In the genomic region with DNA sequence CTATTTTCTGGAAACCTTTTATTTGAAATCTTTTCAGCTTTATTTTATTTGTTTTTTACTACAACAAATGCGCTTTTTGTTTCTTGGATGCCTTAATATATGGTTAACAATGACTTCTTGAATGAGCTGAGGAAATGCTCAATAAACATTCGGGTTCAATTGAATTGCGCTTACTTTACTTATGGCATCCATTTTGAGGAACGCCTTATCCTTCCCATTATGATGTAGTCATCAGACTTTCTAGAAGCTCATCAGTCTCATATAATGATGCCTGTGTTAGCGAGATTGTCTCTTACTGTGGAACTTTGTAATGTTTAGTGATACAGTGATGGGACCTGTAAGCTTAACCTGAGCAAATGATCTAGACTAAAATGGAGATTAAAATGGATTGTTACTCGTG, we compare ENCODE assay signal across 8 cellular contexts. TPM values are rescaled to one million over a fixed set of nuclear protein-coding genes. Genes with fewer than 3 reads are reported as not detected.
A peak's percentile ranks its signal among the peaks of the same experiment; 100 is the strongest.
DNase-seq lines count a peak whose midpoint lies in the region; ATAC-seq, FAIRE-seq and TF ChIP-seq lines count a peak whose summit lies in the region.

No MANE protein-coding gene starts in this region.

- H3K4me2 ChIP-seq in DND-41 (ENCODE audit: insufficient read depth, low read length) (peak overlapping the region; percentile 88), H1 (ENCODE audit: insufficient read depth in 1 of 2, low read depth in 2 of 2, low read length in 2 of 2) (peak overlapping the region; percentile 70 to 87)

- H3K79me2 ChIP-seq in DND-41 (ENCODE audit: insufficient read depth, low read length), result peaks cover 92% of the 10 kb centered on the region
- H3K79me2 ChIP-seq in H1 (ENCODE audit: control insufficient read depth in 1 of 2, insufficient read depth in 2 of 2, low read length in 2 of 2), result peaks cover 5 to 66% of the 10 kb centered on the region in 2 experiments; a peak in 3 of 4 replicates

- H3K23ac ChIP-seq in H1 (ENCODE audit: insufficient read length), result no peak overlapping the region

- H2AFZ ChIP-seq in DND-41 (ENCODE audit: low read depth, low read length) (0 out of 2 replicates have a peak overlapping the region, but pooled peaks have one; percentile 88), H1 (ENCODE audit: low read length) (no peak overlapping the region)

- peaks cover 12% of the 10 kb centered on the region for H3K36me3 ChIP-seq in DND-41 (ENCODE audit: insufficient read depth, low read length)
- peaks cover 15% of the 10 kb centered on the region for H3K36me3 ChIP-seq in NT2/D1 (ENCODE audit: insufficient read depth, insufficient read length, low read length)
- peaks cover 0 to 8% (median 3%) of the 10 kb centered on the region in 4 experiments; a peak in 3 of 8 replicates for H3K36me3 ChIP-seq in H1 (ENCODE audit: control insufficient read depth in 2 of 4, insufficient read depth in 4 of 4, low read length in 3 of 4)
- no peaks in the 10 kb centered on the region for H3K36me3 ChIP-seq in ovary

- H2BK5ac ChIP-seq in H1 (ENCODE audit: low read depth, low read length), result no peak overlapping the region

- H4K91ac ChIP-seq in H1 (replicated peaks; ENCODE audit: insufficient read length, low read length), result no peak overlapping the region

- TF ChIP-seq CTCF in DND-41 (IDR thresholded peaks at IDR 0.05; ENCODE audit: borderline replicate concordance, extremely low read depth, low read length, poor library complexity, severe bottlenecking), result no peak
- no peak for TF ChIP-seq CTCF in H1 (IDR thresholded peaks at IDR 0.05; ENCODE audit: control extremely low read depth in 1 of 3, insufficient read depth in 1 of 3, low read depth in 1 of 3, low read length in 3 of 3)
- TF ChIP-seq CTCF in ovary (IDR thresholded peaks at IDR 0.05), result no peak

- H3K9ac ChIP-seq in DND-41 (ENCODE audit: low read depth, low read length), result peak overlapping the region; percentile 71
- H3K9ac ChIP-seq in NT2/D1 (ENCODE audit: insufficient read length, low read depth), result no peak overlapping the region
- peak overlapping the region in 1 of 4 experiments; percentile 43; a peak in 1 of 7 replicates for H3K9ac ChIP-seq in H1 (replicated peaks in 1 of 4; ENCODE audit: extremely low read depth in 1 of 4, low read depth in 3 of 4, low read length in 3 of 4)

- CTCF ChIA-PET in H1 (lab: Charles Lee; ENCODE audit: partially characterized antibody), result interaction anchor here (0.7 kb wide), 2 partner anchors 102 to 327 kb away, joined by 3 read pairs; no protein-coding TSS in a partner anchor

- no peak overlapping the region for H4K8ac ChIP-seq in H1 (ENCODE audit: extremely low read depth, insufficient read depth, low read length)

- H4K20me1 ChIP-seq in DND-41 (ENCODE audit: insufficient read depth, low read length) (no peaks in the 10 kb centered on the region), H1 (replicated peaks in 1 of 2; ENCODE audit: control insufficient read depth in 1 of 2, insufficient read depth in 2 of 2, low read length in 2 of 2) (no peaks in the 10 kb centered on the region)

- H3K9me3 ChIP-seq in DND-41 (ENCODE audit: insufficient read depth, low read length, severe bottlenecking) (no peaks in the 10 kb centered on the region), NT2/D1 (ENCODE audit: insufficient read depth, low read length) (no peaks in the 10 kb centered on the region), H1 (ENCODE audit: insufficient read depth in 2 of 2, low read depth in 1 of 2, low read length in 1 of 2) (no peaks in the 10 kb centered on the region), ovary (no peaks in the 10 kb centered on the region)

- no peak overlapping the region for H2BK120ac ChIP-seq in H1 (replicated peaks; ENCODE audit: low read depth, low read length)

- peak overlapping the region; percentile 95 for H3K27ac ChIP-seq in DND-41 (ENCODE audit: low read length)
- H3K27ac ChIP-seq in H1 (ENCODE audit: low read depth, low read length), result no peak overlapping the region; the same call in 1 of the 2 replicates
- H3K27ac ChIP-seq in ovary, result no peak overlapping the region

- H3K14ac ChIP-seq in H1 (ENCODE audit: insufficient read length), result no peak overlapping the region

- intact Hi-C loops in ovary (cut with DNase I), result no loop called here

- TF ChIP-seq RAD21 in H1 (IDR thresholded peaks at IDR 0.05 in 1 of 2, conservative IDR thresholded peaks at IDR 0.05 in 1 of 2; ENCODE audit: low read depth in 2 of 2, low read length in 2 of 2), result no peak

- TF ChIP-seq POLR2A in H1 (IDR thresholded peaks at IDR 0.05; ENCODE audit: control extremely low read depth in 1 of 2, low read depth in 2 of 2, low read length in 2 of 2) (no peak), ovary (IDR thresholded peaks at IDR 0.05) (no peak)

- no peak overlapping the region for H3K18ac ChIP-seq in H1 (ENCODE audit: extremely low read depth, low read length)

- H3K79me1 ChIP-seq in H1 (ENCODE audit: low read depth, low read length), result no peaks in the 10 kb centered on the region

- no peak overlapping the region for H3K4ac ChIP-seq in H1 (replicated peaks; ENCODE audit: insufficient read length, low read depth, low read length)

- no peak overlapping the region for H2BK15ac ChIP-seq in H1 (ENCODE audit: low read length)

- no peak overlapping the region for H4K5ac ChIP-seq in H1 (ENCODE audit: insufficient read length, low read depth, low read length)

- DNase-seq in DND-41, result no peak
- DNase-seq in NT2/D1 (ENCODE audit: low read depth, low spot score), result no peak
- DNase-seq in H1 (ENCODE audit: low read depth in 1 of 2, low spot score in 2 of 2), result no peak
- DNase-seq in ovary, result no peak
- DNase-seq in 8988T, result no peak
- no peak for DNase-seq in GM19239 (ENCODE audit: insufficient read length, low spot score)
- DNase-seq in GF-D8 (lab: John Stamatoyannopoulos, UW), result no peak

- peaks cover 50% of the 10 kb centered on the region for H3K4me1 ChIP-seq in DND-41 (ENCODE audit: insufficient read depth, low read length)
- no peaks in the 10 kb centered on the region for H3K4me1 ChIP-seq in NT2/D1 (ENCODE audit: insufficient read depth, insufficient read length)
- peaks cover 0 to 4% (median 2%) of the 10 kb centered on the region in 4 experiments; a peak in 3 of 7 replicates for H3K4me1 ChIP-seq in H1 (replicated peaks in 1 of 4; ENCODE audit: control insufficient read depth in 3 of 4, insufficient read depth in 4 of 4, low read length in 3 of 4)
- peaks cover 9% of the 10 kb centered on the region for H3K4me1 ChIP-seq in ovary (ENCODE audit: insufficient read depth)

- H2BK12ac ChIP-seq in H1 (ENCODE audit: low read depth, low read length), result no peak overlapping the region

- H3K27me3 ChIP-seq in DND-41 (ENCODE audit: insufficient read depth, low read length, poor library complexity) (no peaks in the 10 kb centered on the region), NT2/D1 (ENCODE audit: insufficient read depth, insufficient read length) (no peaks in the 10 kb centered on the region), H1 (replicated peaks in 1 of 4; ENCODE audit: control insufficient read depth in 3 of 4, extremely low read depth in 1 of 4, insufficient read depth in 3 of 4, low read length in 3 of 4) (no peaks in the 10 kb centered on the region), ovary (no peaks in the 10 kb centered on the region)

- POLR2A ChIA-PET in H1 (lab: Charles Lee; ENCODE audit: partially characterized antibody), result interaction anchor here (0.7 to 1.7 kb wide), 5 partner anchors 8 to 97 kb away, joined by 3 to 4 read pairs (median 3); partner anchors contain the start of genes CENPK and PPWD1

- H3K4me3 ChIP-seq in DND-41 (ENCODE audit: low read depth in 1 of 2, low read length in 2 of 2) (peak overlapping the region; percentile 98), NT2/D1 (ENCODE audit: insufficient read length, low read depth) (peak overlapping the region; percentile 87), H1 (ENCODE audit: extremely low read depth in 1 of 4, insufficient read depth in 2 of 4, low read depth in 3 of 4, low read length in 4 of 4) (peak overlapping the region; percentile 92 to 97 (median 96)), ovary (peak overlapping the region; percentile 65)

- WGBS in H1 (ENCODE audit: extremely low coverage in 1 of 2, insufficient coverage in 1 of 2, insufficient read length in 1 of 2, insufficient replicate concordance in 2 of 2, low coverage in 1 of 2, low lambda C conversion rate in 2 of 2, missing lambda C conversion rate in 1 of 2), 2 experiments, result 71% methylated on average over 6 of the region's 6 CpGs; no CpG with 5 or more reads in 1 of the 2 experiments
- WGBS in ovary, 3 donors, result 61 to 66% (median 61%) methylated on average over 6 of the region's 6 CpGs

- H3K56ac ChIP-seq in H1 (replicated peaks; ENCODE audit: insufficient read length, low read depth, low read length), result no peak overlapping the region

- no peak for ATAC-seq in DND-41 (ENCODE audit: insufficient read depth, low read depth)
- ATAC-seq in HG03139 (IDR thresholded peaks at IDR 0.05; ENCODE audit: unreplicated experiment), result no peak

- H2BK20ac ChIP-seq in H1 (ENCODE audit: low read length), result no peak overlapping the region

- H3K23me2 ChIP-seq in H1 (ENCODE audit: low read depth, low read length), result peaks cover 3% of the 10 kb centered on the region

- TF ChIP-seq EP300 in H1 (IDR thresholded peaks at IDR 0.05; ENCODE audit: borderline replicate concordance in 1 of 2, low read depth in 2 of 2, low read length in 2 of 2) (no peak), ovary (IDR thresholded peaks at IDR 0.05) (no peak)

- no peak overlapping the region for H2AK5ac ChIP-seq in H1 (ENCODE audit: low read depth, low read length)

- no peak for FAIRE-seq in H1 (lab: Jason Lieb, UNC)
- no peak for FAIRE-seq in GM19239 (lab: Jason Lieb, UNC)

RNA-seq across cellular contexts. Expression of gene SHLD3, which starts 0.9 kb away (rescaled TPM):
- total RNA-seq in H1 (2021; fragmentation: NEBNext Ultra II Directional; extraction: Animal tissue kit (Norgen Biotek cat#: 25700)), result 2.9 and 3.2 TPM in 2 replicates
- polyA plus RNA-seq in H1 (2011; rRNA removed), result 0.88 and 1.9 TPM in 2 replicates
- polyA plus RNA-seq in H1 (2011; cell fraction: cytosol; rRNA removed), result 2.1 TPM
- 0.39 TPM for polyA plus RNA-seq in H1 (2011; cell fraction: nucleus; rRNA removed)
- 1.4 to 2.1 TPM (median 2.0 TPM) in 4 replicates for polyA plus RNA-seq in H1 (2012, experiment 1 of 2)
- polyA plus RNA-seq in H1 (2012, experiment 2 of 2), result 0.68 TPM
- 2.8 TPM for polyA plus RNA-seq in H1 (2013, experiment 1 of 2)
- polyA plus RNA-seq in H1 (2013, experiment 2 of 2), result 2.8 TPM
- 1.6 and 2.0 TPM in 2 replicates for polyA minus RNA-seq in H1 (2011; rRNA and poly(A)+ RNA removed)
- not detected for polyA minus RNA-seq in H1 (2011; cell fraction: cytosol; rRNA and poly(A)+ RNA removed)
- 3.5 TPM for polyA minus RNA-seq in H1 (2011; cell fraction: nucleus; rRNA and poly(A)+ RNA removed)
- total RNA-seq in ovary, result 1 to 10 TPM; 1.6 to 3.3 (median 2.6) TPM
- 1 to 10 TPM; 1.2 to 1.6 TPM for polyA plus RNA-seq in ovary

RNA-seq across cellular contexts. Expression of gene TRAPPC13, which starts 0.9 kb away (rescaled TPM):
- 16.8 and 16.9 TPM in 2 replicates for total RNA-seq in H1 (2021; fragmentation: NEBNext Ultra II Directional; extraction: Animal tissue kit (Norgen Biotek cat#: 25700))
- polyA plus RNA-seq in H1 (2011; rRNA removed), result 2.4 and 6.3 TPM in 2 replicates
- 9.1 TPM for polyA plus RNA-seq in H1 (2011; cell fraction: cytosol; rRNA removed)
- polyA plus RNA-seq in H1 (2011; cell fraction: nucleus; rRNA removed), result 3.2 TPM
- polyA plus RNA-seq in H1 (2012, experiment 1 of 2), result 9.0 to 15.1 TPM (median 11.8 TPM) in 4 replicates
- 1.1 TPM for polyA plus RNA-seq in H1 (2012, experiment 2 of 2)
- polyA plus RNA-seq in H1 (2013, experiment 1 of 2), result 10.4 TPM
- 9.2 TPM for polyA plus RNA-seq in H1 (2013, experiment 2 of 2)
- polyA minus RNA-seq in H1 (2011; rRNA and poly(A)+ RNA removed), result 9.9 and 12.3 TPM in 2 replicates
- polyA minus RNA-seq in H1 (2011; cell fraction: cytosol; rRNA and poly(A)+ RNA removed), result 5.0 TPM
- 4.8 TPM for polyA minus RNA-seq in H1 (2011; cell fraction: nucleus; rRNA and poly(A)+ RNA removed)
- 10 to 100 TPM; 10.5 to 21.5 (median 13.9) TPM for total RNA-seq in ovary
- polyA plus RNA-seq in ovary, result 10 to 100 TPM; 11.4 to 11.7 TPM

RNA-seq across cellular contexts. Expression of gene TRIM23, which starts 1.6 kb away (rescaled TPM):
- 11.7 and 13.6 TPM in 2 replicates for total RNA-seq in H1 (2021; fragmentation: NEBNext Ultra II Directional; extraction: Animal tissue kit (Norgen Biotek cat#: 25700))
- polyA plus RNA-seq in H1 (2011; rRNA removed), result 2.5 and 4.0 TPM in 2 replicates
- 4.5 TPM for polyA plus RNA-seq in H1 (2011; cell fraction: cytosol; rRNA removed)
- 9.6 TPM for polyA plus RNA-seq in H1 (2011; cell fraction: nucleus; rRNA removed)
- 5.2 to 9.2 TPM (median 8.0 TPM) in 4 replicates for polyA plus RNA-seq in H1 (2012, experiment 1 of 2)
- 0.30 TPM for polyA plus RNA-seq in H1 (2012, experiment 2 of 2)
- 4.6 TPM for polyA plus RNA-seq in H1 (2013, experiment 1 of 2)
- 4.5 TPM for polyA plus RNA-seq in H1 (2013, experiment 2 of 2)
- polyA minus RNA-seq in H1 (2011; rRNA and poly(A)+ RNA removed), result 21.6 and 26.3 TPM in 2 replicates
- polyA minus RNA-seq in H1 (2011; cell fraction: cytosol; rRNA and poly(A)+ RNA removed), result 5.5 TPM
- 18.2 TPM for polyA minus RNA-seq in H1 (2011; cell fraction: nucleus; rRNA and poly(A)+ RNA removed)
- total RNA-seq in ovary, result 10 to 100 TPM in 6 of 7 donors, 1 to 10 TPM in 1; 9.3 to 23.4 (median 19.9) TPM
- polyA plus RNA-seq in ovary, result 1 to 10 TPM; 8.3 to 9.3 TPM
